23 cellular contexts compared by ENCODE assay signal in the genomic region with DNA sequence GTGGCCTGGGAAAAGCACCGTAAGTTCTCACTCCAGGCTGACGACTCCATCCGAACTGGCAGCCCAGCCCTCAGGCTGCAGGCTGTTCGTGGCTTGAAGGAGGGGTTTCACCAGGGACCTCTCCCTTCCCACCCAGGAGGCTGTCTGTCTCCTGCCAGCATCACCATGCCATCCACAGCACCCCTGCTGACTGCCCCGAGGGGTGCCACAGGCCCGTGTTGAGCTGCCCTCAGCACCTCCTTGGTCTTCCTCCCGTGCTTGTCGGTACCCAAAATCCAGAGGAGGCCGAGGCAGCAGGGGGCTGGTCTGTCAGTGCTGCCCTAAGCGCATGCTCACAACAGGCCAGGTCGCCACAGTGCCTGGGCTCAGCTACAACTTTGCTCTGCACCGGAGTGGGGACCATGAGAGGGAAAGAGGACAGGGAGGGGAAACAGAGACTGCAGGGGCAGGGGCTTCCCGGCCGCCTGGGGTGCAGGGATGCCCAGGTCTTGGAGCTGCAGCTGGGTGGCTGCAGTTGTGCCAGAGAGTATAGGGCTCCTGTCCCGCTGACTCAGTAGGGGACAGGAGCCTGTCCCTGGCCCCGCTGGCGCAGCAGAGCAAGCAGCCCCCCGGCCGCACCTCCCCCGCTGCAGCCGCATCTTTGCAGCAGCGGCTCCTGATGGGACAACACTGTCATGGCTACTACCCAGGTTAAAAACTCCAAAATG.
"Had no signal": no experiment of that assay in that cellular context is flagged by ENCODE, and none has a peak within 500 bp of the region (broad histone marks: within the 10 kb centered on the region; RNA-seq: fewer than 3 reads in every experiment).

No MANE protein-coding gene starts in this region.

- H3K27ac ChIP-seq: breast epithelium, foreskin keratinocyte, heart right ventricle, spleen, thoracic aorta, vagina had no signal

- H3K9me3 ChIP-seq: breast epithelium, heart right ventricle, thoracic aorta, vagina had no signal

- H3K4me1 ChIP-seq: breast epithelium, foreskin keratinocyte, heart right ventricle, spleen, vagina had no signal

- H3K36me3 ChIP-seq: breast epithelium, heart right ventricle, spleen, thoracic aorta, vagina had no signal

- DNase-seq: activated CD4-positive, alpha-beta memory T cell treated with anti-CD3 and anti-CD28 coated beads, Interleukin-2, amount 10 ng/mL, durations not matched to agents 7 days and 5 days; activated CD4-positive, alpha-beta T cell treated with anti-CD3 and anti-CD28 coated beads for 1 hour; activated CD4-positive, alpha-beta T cell treated with anti-CD3 and anti-CD28 coated beads, Interleukin-2, amount 10 ng/mL, durations not matched to agents 7 days and 5 days; activated CD8-positive, alpha-beta memory T cell treated with anti-CD3 and anti-CD28 coated beads, Interleukin-2, amount 50 U/mL, for 48 hours; activated gamma-delta T cell; activated naive CD4-positive, alpha-beta T cell treated with anti-CD3 and anti-CD28 coated beads, Interleukin-2, amount 50 U/mL, for 16 hours; activated T-cell treated with anti-CD3 and anti-CD28 coated beads, Interleukin-2, amount 50 U/mL, for 24 hours; amniotic stem cell; central memory CD4-positive, alpha-beta T cell; endodermal cell; foreskin keratinocyte; heart right ventricle; occipital lobe; spleen; stimulated activated CD4-positive, alpha-beta T cell treated with anti-CD3 and anti-CD28 coated beads, Interleukin-2, amount 100 ng/mL, for 48 hours; T-helper 2 cell had no signal

- H3K27me3 ChIP-seq: breast epithelium, foreskin keratinocyte, heart right ventricle, spleen, vagina had no signal

- ATAC-seq: esophagus mucosa; foreskin keratinocyte; heart right ventricle; naive thymus-derived CD8-positive, alpha-beta T cell; right cardiac atrium; WTC11 had no signal

- H3K4me3 ChIP-seq: breast epithelium, heart right ventricle, spleen, thoracic aorta, vagina had no signal
